35 cellular contexts compared by ENCODE assay signal in the genomic region with DNA sequence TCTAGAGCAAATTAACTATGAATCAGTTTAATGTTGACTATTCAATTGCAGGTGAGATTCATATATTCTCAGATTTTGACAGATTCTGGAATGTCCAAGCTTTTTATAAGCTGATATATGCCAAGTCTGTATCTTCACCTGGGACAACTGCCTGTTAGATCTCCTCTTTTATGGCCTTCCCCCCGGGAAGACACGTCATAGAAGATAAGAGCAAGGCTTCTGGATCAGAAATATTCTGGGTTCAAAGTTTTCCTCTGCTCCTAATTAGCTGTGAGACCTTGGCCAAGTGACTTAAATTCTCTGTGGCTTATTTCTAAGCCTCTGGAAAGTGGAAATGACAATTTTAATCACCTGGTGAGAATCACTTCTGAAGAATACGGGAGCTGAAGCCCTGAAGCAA.
"Had no signal": no experiment of that assay in that cellular context is flagged by ENCODE, and none has a peak within 500 bp of the region (broad histone marks: within the 10 kb centered on the region; RNA-seq: fewer than 3 reads in every experiment).

No MANE protein-coding gene starts in this region.

- H3K9me3 ChIP-seq: MG63 had no signal

- DNase-seq: Karpas-422, Kasumi-1, MG63, MM.1S, MV-4-11, NCI-H1048, NCI-H1092, NCI-H1092 treated with DMSO at 0.1 percent for 48 hours, NCI-H1105, NCI-H1105 treated with DMSO at 0.1 percent for 48 hours, NCI-H1417, NCI-H1417 treated with DMSO at 0.1 percent for 48 hours, NCI-H1436, NCI-H1436 treated with DMSO at 0.1 percent for 48 hours, NCI-H146, NCI-H1694, NCI-H1694 treated with DMSO at 0.1 percent for 48 hours, NCI-H187, NCI-H187 treated with DMSO at 0.1 percent for 48 hours, NCI-H1930, NCI-H2029, NCI-H2029 treated with DMSO at 0.1 percent for 48 hours, NCI-H2081, NCI-H2081 treated with DMSO at 0.1 percent for 48 hours, NCI-H2107, NCI-H2171, NCI-H2171 treated with DMSO at 0.1 percent for 48 hours, NCI-H2227 treated with DMSO at 0.1 percent for 48 hours, NCI-H226, NCI-H345, NCI-H446, NCI-H446 treated with DMSO at 0.1 percent for 48 hours, NCI-H510A, NCI-H510A treated with DMSO at 0.1 percent for 48 hours had no signal

- H3K36me3 ChIP-seq: MG63 had no signal

- H3K4me3 ChIP-seq: MG63 had no signal

- H3K27ac ChIP-seq: KMS-11 had no signal

- H3K27me3 ChIP-seq: MG63 had no signal

- H3K4me2 ChIP-seq: KMS-11 had no signal
